30 cellular contexts compared by ENCODE assay signal in genomic region chr7:135519871-135520270, GRCh38.
"Had no signal": no experiment of that assay in that cellular context is flagged by ENCODE, and none has a peak within 500 bp of the region (broad histone marks: within the 10 kb centered on the region; RNA-seq: fewer than 3 reads in every experiment).

No MANE protein-coding gene starts in this region.

- H3K27me3 Mint-ChIP-seq: activated CD4-positive, alpha-beta T cell treated with anti-CD3 and anti-CD28 coated beads for 36 hours; activated CD4-positive, alpha-beta T cell treated with anti-CD3 and anti-CD28 coated beads, Interleukin-2, amount 10 ng/mL, durations not matched to agents 24 days and 14 days; activated CD8-positive, alpha-beta memory T cell treated with anti-CD3 and anti-CD28 coated beads, Interleukin-2, amount 10 ng/mL, durations not matched to agents 7 days and 5 days; activated naive CD4-positive, alpha-beta T cell treated with anti-CD3 and anti-CD28 coated beads, Interleukin-2, amount 10 ng/mL, durations not matched to agents 7 days and 5 days; activated T-cell treated with anti-CD3 and anti-CD28 coated beads, Interleukin-2, amount 50 U/mL, for 24 hours; brain had no signal

- H3K4me1 ChIP-seq: ascending aorta, breast epithelium, colonic mucosa, gastroesophageal sphincter had no signal

- ATAC-seq: activated CD4-positive, alpha-beta T cell treated with anti-CD3 and anti-CD28 coated beads for 36 hours; activated CD8-positive, alpha-beta memory T cell treated with anti-CD3 and anti-CD28 coated beads, Interleukin-2, amount 10 ng/mL, durations not matched to agents 7 days and 5 days; activated CD8-positive, alpha-beta T cell treated with anti-CD3 and anti-CD28 coated beads, Interleukin-2, amount 10 ng/mL, durations not matched to agents 7 days and 5 days; activated naive CD4-positive, alpha-beta T cell treated with anti-CD3 and anti-CD28 coated beads, Interleukin-2, amount 50 U/mL, for 72 hours; activated T-cell treated with anti-CD3 and anti-CD28 coated beads, Interleukin-2, amount 50 U/mL, for 72 hours had no signal

- H3K36me3 ChIP-seq: ascending aorta, breast epithelium, cardiac muscle cell, colonic mucosa, esophagus squamous epithelium, gastroesophageal sphincter had no signal

- H3K36me3 Mint-ChIP-seq: activated CD4-positive, alpha-beta memory T cell treated with anti-CD3 and anti-CD28 coated beads for 36 hours; activated CD8-positive, alpha-beta memory T cell treated with anti-CD3 and anti-CD28 coated beads, Interleukin-2, amount 10 ng/mL, durations not matched to agents 7 days and 5 days; activated naive CD4-positive, alpha-beta T cell treated with anti-CD3 and anti-CD28 coated beads, Interleukin-2, amount 10 ng/mL, durations not matched to agents 7 days and 5 days; activated naive CD4-positive, alpha-beta T cell treated with anti-CD3 and anti-CD28 coated beads, Interleukin-2, amount 50 U/mL, for 72 hours; activated naive CD8-positive, alpha-beta T cell treated with anti-CD3 and anti-CD28 coated beads, Interleukin-2, amount 10 ng/mL, durations not matched to agents 7 days and 5 days; brain had no signal

- H3K9me3 ChIP-seq: ascending aorta, breast epithelium, colonic mucosa, esophagus squamous epithelium had no signal

- H3K27me3 ChIP-seq: ascending aorta, breast epithelium, cardiac muscle cell, colonic mucosa, esophagus squamous epithelium, gastroesophageal sphincter had no signal

- H3K4me1 Mint-ChIP-seq: activated CD4-positive, alpha-beta T cell treated with anti-CD3 and anti-CD28 coated beads for 36 hours; activated CD4-positive, alpha-beta T cell treated with anti-CD3 and anti-CD28 coated beads, Interleukin-2, amount 10 ng/mL, durations not matched to agents 24 days and 14 days; activated CD8-positive, alpha-beta memory T cell treated with anti-CD3 and anti-CD28 coated beads, Interleukin-2, amount 10 ng/mL, durations not matched to agents 7 days and 5 days; activated naive CD4-positive, alpha-beta T cell treated with anti-CD3 and anti-CD28 coated beads, Interleukin-2, amount 10 ng/mL, durations not matched to agents 7 days and 5 days; activated naive CD8-positive, alpha-beta T cell treated with anti-CD3 and anti-CD28 coated beads, Interleukin-2, amount 10 ng/mL, durations not matched to agents 7 days and 5 days; brain had no signal

- H3K9me3 Mint-ChIP-seq: activated CD4-positive, alpha-beta memory T cell treated with anti-CD3 and anti-CD28 coated beads for 36 hours; activated CD4-positive, alpha-beta T cell treated with anti-CD3 and anti-CD28 coated beads, Interleukin-2, amount 10 ng/mL, durations not matched to agents 24 days and 14 days; activated naive CD4-positive, alpha-beta T cell treated with anti-CD3 and anti-CD28 coated beads, Interleukin-2, amount 10 ng/mL, durations not matched to agents 7 days and 5 days; activated naive CD4-positive, alpha-beta T cell treated with anti-CD3 and anti-CD28 coated beads, Interleukin-2, amount 50 U/mL, for 72 hours; activated naive CD8-positive, alpha-beta T cell treated with anti-CD3 and anti-CD28 coated beads, Interleukin-2, amount 10 ng/mL, durations not matched to agents 7 days and 5 days; activated T-cell treated with anti-CD3 and anti-CD28 coated beads, Interleukin-2, amount 50 U/mL, for 24 hours; activated T-cell treated with anti-CD3 and anti-CD28 coated beads, Interleukin-2, amount 50 U/mL, for 72 hours had no signal

- H3K27ac ChIP-seq: ascending aorta, breast epithelium, colonic mucosa, epithelial cell of prostate, gastroesophageal sphincter had no signal

- FAIRE-seq: endometrium had no signal

- DNase-seq: activated CD4-positive, alpha-beta memory T cell treated with anti-CD3 and anti-CD28 coated beads for 36 hours; activated CD4-positive, alpha-beta T cell treated with anti-CD3 and anti-CD28 coated beads for 36 hours; activated CD4-positive, alpha-beta T cell treated with anti-CD3 and anti-CD28 coated beads, Interleukin-2, amount 10 ng/mL, durations not matched to agents 24 days and 14 days; activated CD4-positive, CD25-positive, alpha-beta regulatory T cell; activated CD4-positive, CD25-positive, alpha-beta regulatory T cell treated with anti-CD3 and anti-CD28 coated beads, Interleukin-2, amount 50 U/mL, for 72 hours; activated CD8-positive, alpha-beta memory T cell treated with anti-CD3 and anti-CD28 coated beads, Interleukin-2, amount 10 ng/mL, durations not matched to agents 7 days and 5 days; activated CD8-positive, alpha-beta memory T cell treated with anti-CD3 and anti-CD28 coated beads, Interleukin-2, amount 50 U/mL, for 4 hours; activated CD8-positive, alpha-beta T cell treated with anti-CD3 and anti-CD28 coated beads, Interleukin-2, amount 10 ng/mL, durations not matched to agents 7 days and 5 days; activated gamma-delta T cell; activated naive CD4-positive, alpha-beta T cell; activated naive CD4-positive, alpha-beta T cell treated with anti-CD3 and anti-CD28 coated beads, Interleukin-2, amount 10 ng/mL, durations not matched to agents 7 days and 5 days; activated naive CD8-positive, alpha-beta T cell treated with anti-CD3 and anti-CD28 coated beads, Interleukin-2, amount 10 ng/mL, durations not matched to agents 7 days and 5 days; activated T-cell treated with anti-CD3 and anti-CD28 coated beads, Interleukin-2, amount 50 U/mL, for 24 hours; activated T-cell treated with anti-CD3 and anti-CD28 coated beads, Interleukin-2, amount 50 U/mL, for 72 hours; central memory CD4-positive, alpha-beta T cell; cerebellar nuclear complex; colonic mucosa; effector CD8-positive, alpha-beta T cell; esophagus squamous epithelium; foreskin melanocyte; head of caudate nucleus; T-helper 2 cell had no signal

- H3K4me3 Mint-ChIP-seq: activated CD4-positive, alpha-beta memory T cell treated with anti-CD3 and anti-CD28 coated beads for 36 hours; activated CD4-positive, alpha-beta T cell treated with anti-CD3 and anti-CD28 coated beads for 36 hours; activated CD4-positive, alpha-beta T cell treated with anti-CD3 and anti-CD28 coated beads, Interleukin-2, amount 10 ng/mL, durations not matched to agents 24 days and 14 days; activated CD8-positive, alpha-beta memory T cell treated with anti-CD3 and anti-CD28 coated beads, Interleukin-2, amount 10 ng/mL, durations not matched to agents 7 days and 5 days; activated CD8-positive, alpha-beta T cell treated with anti-CD3 and anti-CD28 coated beads, Interleukin-2, amount 10 ng/mL, durations not matched to agents 7 days and 5 days; activated naive CD4-positive, alpha-beta T cell treated with anti-CD3 and anti-CD28 coated beads, Interleukin-2, amount 10 ng/mL, durations not matched to agents 7 days and 5 days; activated naive CD8-positive, alpha-beta T cell treated with anti-CD3 and anti-CD28 coated beads, Interleukin-2, amount 10 ng/mL, durations not matched to agents 7 days and 5 days; activated T-cell treated with anti-CD3 and anti-CD28 coated beads, Interleukin-2, amount 50 U/mL, for 24 hours; activated T-cell treated with anti-CD3 and anti-CD28 coated beads, Interleukin-2, amount 50 U/mL, for 72 hours; brain had no signal

- H3K4me3 ChIP-seq: ascending aorta, breast epithelium, cardiac muscle cell, colonic mucosa, esophagus squamous epithelium, gastroesophageal sphincter had no signal

- H3K27ac Mint-ChIP-seq: activated CD4-positive, alpha-beta memory T cell treated with anti-CD3 and anti-CD28 coated beads for 36 hours; activated CD4-positive, alpha-beta T cell treated with anti-CD3 and anti-CD28 coated beads for 36 hours; activated CD4-positive, alpha-beta T cell treated with anti-CD3 and anti-CD28 coated beads, Interleukin-2, amount 10 ng/mL, durations not matched to agents 24 days and 14 days; activated CD8-positive, alpha-beta memory T cell treated with anti-CD3 and anti-CD28 coated beads, Interleukin-2, amount 10 ng/mL, durations not matched to agents 7 days and 5 days; activated CD8-positive, alpha-beta T cell treated with anti-CD3 and anti-CD28 coated beads, Interleukin-2, amount 10 ng/mL, durations not matched to agents 7 days and 5 days; activated naive CD4-positive, alpha-beta T cell treated with anti-CD3 and anti-CD28 coated beads, Interleukin-2, amount 10 ng/mL, durations not matched to agents 7 days and 5 days; activated naive CD4-positive, alpha-beta T cell treated with anti-CD3 and anti-CD28 coated beads, Interleukin-2, amount 50 U/mL, for 72 hours; activated naive CD8-positive, alpha-beta T cell treated with anti-CD3 and anti-CD28 coated beads, Interleukin-2, amount 10 ng/mL, durations not matched to agents 7 days and 5 days; activated T-cell treated with anti-CD3 and anti-CD28 coated beads, Interleukin-2, amount 50 U/mL, for 24 hours; activated T-cell treated with anti-CD3 and anti-CD28 coated beads, Interleukin-2, amount 50 U/mL, for 72 hours; brain had no signal
